Comparison of ENCODE assay signal across 1 cellular context in the genomic region with DNA sequence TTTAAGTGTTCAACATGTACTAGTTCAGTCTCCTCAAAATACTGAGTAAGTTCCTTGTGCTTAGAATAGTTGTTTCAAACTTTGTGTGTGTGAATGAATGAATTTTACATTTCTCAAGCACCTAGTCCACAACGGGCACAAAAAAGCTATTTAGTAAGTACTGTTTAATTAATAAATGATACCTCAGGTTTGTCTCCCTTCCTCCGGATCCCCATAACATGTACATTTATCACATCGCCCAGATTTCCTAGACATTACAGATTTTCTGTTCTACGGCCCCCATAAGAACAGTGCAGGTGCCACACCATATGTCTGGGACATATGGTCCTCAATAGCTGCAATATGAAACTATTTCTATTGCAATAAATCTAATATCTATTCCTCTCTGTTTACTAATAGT.
TF ChIP-seq lines count a peak whose summit lies in the region.

No MANE protein-coding gene starts in this region.

TF ChIP-seq in GM12878, 131 proteins besides CTCF, POLR2A, EP300 and RAD21:
- TF ChIP-seq GATAD2B (conservative IDR thresholded peaks at IDR 0.05; ENCODE audit: low read depth) (no peak), ZNF24 (IDR thresholded peaks at IDR 0.05) (peak; percentile 50), BMI1 (IDR thresholded peaks at IDR 0.05; ENCODE audit: borderline replicate concordance) (no peak), SMARCA5 (IDR thresholded peaks at IDR 0.05) (no peak)
- TF ChIP-seq, protein P1, sequence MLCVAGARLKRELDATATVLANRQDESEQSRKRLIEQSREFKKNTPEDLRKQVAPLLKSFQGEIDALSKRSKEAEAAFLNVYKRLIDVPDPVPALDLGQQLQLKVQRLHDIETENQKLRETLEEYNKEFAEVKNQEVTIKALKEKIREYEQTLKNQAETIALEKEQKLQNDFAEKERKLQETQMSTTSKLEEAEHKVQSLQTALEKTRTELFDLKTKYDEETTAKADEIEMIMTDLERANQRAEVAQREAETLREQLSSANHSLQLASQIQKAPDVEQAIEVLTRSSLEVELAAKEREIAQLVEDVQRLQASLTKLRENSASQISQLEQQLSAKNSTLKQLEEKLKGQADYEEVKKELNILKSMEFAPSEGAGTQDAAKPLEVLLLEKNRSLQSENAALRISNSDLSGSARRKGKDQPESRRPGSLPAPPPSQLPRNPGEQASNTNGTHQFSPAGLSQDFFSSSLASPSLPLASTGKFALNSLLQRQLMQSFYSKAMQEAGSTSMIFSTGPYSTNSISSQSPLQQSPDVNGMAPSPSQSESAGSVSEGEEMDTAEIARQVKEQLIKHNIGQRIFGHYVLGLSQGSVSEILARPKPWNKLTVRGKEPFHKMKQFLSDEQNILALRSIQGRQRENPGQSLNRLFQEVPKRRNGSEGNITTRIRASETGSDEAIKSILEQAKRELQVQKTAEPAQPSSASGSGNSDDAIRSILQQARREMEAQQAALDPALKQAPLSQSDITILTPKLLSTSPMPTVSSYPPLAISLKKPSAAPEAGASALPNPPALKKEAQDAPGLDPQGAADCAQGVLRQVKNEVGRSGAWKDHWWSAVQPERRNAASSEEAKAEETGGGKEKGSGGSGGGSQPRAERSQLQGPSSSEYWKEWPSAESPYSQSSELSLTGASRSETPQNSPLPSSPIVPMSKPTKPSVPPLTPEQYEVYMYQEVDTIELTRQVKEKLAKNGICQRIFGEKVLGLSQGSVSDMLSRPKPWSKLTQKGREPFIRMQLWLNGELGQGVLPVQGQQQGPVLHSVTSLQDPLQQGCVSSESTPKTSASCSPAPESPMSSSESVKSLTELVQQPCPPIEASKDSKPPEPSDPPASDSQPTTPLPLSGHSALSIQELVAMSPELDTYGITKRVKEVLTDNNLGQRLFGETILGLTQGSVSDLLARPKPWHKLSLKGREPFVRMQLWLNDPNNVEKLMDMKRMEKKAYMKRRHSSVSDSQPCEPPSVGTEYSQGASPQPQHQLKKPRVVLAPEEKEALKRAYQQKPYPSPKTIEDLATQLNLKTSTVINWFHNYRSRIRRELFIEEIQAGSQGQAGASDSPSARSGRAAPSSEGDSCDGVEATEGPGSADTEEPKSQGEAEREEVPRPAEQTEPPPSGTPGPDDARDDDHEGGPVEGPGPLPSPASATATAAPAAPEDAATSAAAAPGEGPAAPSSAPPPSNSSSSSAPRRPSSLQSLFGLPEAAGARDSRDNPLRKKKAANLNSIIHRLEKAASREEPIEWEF (IDR thresholded peaks at IDR 0.05; ENCODE audit: insufficient replicate concordance, low read depth, low read length), result no peak
TF ChIP-seq in GM12878: peak in this region for 1.
